16 cellular contexts compared by ENCODE assay signal in genomic region chr16:49542391-49542891, GRCh38.
DNase-seq lines count a peak whose midpoint lies in the region; ATAC-seq and TF ChIP-seq lines count a peak whose summit lies in the region.
"Had no signal": no experiment of that assay in that cellular context is flagged by ENCODE, and none has a peak within 500 bp of the region (broad histone marks: within the 10 kb centered on the region; RNA-seq: fewer than 3 reads in every experiment).

No MANE protein-coding gene starts in this region.

- ATAC-seq in psoas muscle = peak; percentile 88 to 94 (median 88)
- no peak for ATAC-seq in HG02798 (IDR thresholded peaks at IDR 0.05; ENCODE audit: poor library complexity, unreplicated experiment)
- ATAC-seq in upper lobe of left lung (ENCODE audit: low FRiP score in 2 of 2) = no peak

- no peaks in the 10 kb centered on the region for H3K9me3 Mint-ChIP-seq in brain

- POLR2A ChIA-PET in HEK293T (lab: Yijun Ruan, JAX) = no interaction called here

- WGBS in psoas muscle, 3 donors = 17 to 35% (median 26%) methylated on average over 8 to 9 of the region's 9 CpGs
- 69 to 81% methylated on average over 6 to 9 of the region's 9 CpGs for WGBS in upper lobe of left lung, 2 donors

- H3K27ac Mint-ChIP-seq in brain = peak overlapping the region in 3 of 5 experiments; percentile 49 to 90 (median 90)
- H3K27ac Mint-ChIP-seq: activated naive CD8-positive, alpha-beta T cell had no signal

- intact Hi-C loops in psoas muscle (cut with DNase I) = loop anchor here in 1 of 2 donors (5.0 kb wide), 1 partner anchor 35 kb away; no protein-coding TSS in a partner anchor

- H3K36me3 Mint-ChIP-seq in brain = no peaks in the 10 kb centered on the region
- H3K36me3 Mint-ChIP-seq: activated naive CD8-positive, alpha-beta T cell had no signal

- no peak overlapping the region for H3K4me3 Mint-ChIP-seq in brain
- H3K4me3 Mint-ChIP-seq: activated naive CD8-positive, alpha-beta T cell had no signal

- peak overlapping the region; percentile 70 for H3K27ac ChIP-seq in psoas muscle
- no peak overlapping the region for H3K27ac ChIP-seq in upper lobe of left lung
- H3K27ac ChIP-seq: left ventricle myocardium inferior had no signal

- no peak for TF ChIP-seq POLR2A in upper lobe of left lung (IDR thresholded peaks at IDR 0.05)

- peaks cover 42% of the 10 kb centered on the region for H3K4me1 ChIP-seq in psoas muscle
- H3K4me1 ChIP-seq in upper lobe of left lung = no peaks in the 10 kb centered on the region

- H3K27me3 Mint-ChIP-seq in brain = peaks cover 25% of the 10 kb centered on the region
- H3K27me3 Mint-ChIP-seq: activated naive CD8-positive, alpha-beta T cell had no signal

- H3K9me3 ChIP-seq in psoas muscle (no peaks in the 10 kb centered on the region), upper lobe of left lung (no peaks in the 10 kb centered on the region)
- H3K9me3 ChIP-seq: left ventricle myocardium inferior had no signal

- TF ChIP-seq CTCF in brain (conservative IDR thresholded peaks at IDR 0.05) (no peak), psoas muscle (IDR thresholded peaks at IDR 0.05) (no peak), upper lobe of left lung (IDR thresholded peaks at IDR 0.05) (no peak)

- peaks cover 93% of the 10 kb centered on the region for H3K4me1 Mint-ChIP-seq in brain

- no peaks in the 10 kb centered on the region for H3K36me3 ChIP-seq in psoas muscle (ENCODE audit: insufficient read depth in 1 of 2, low read depth in 1 of 2)
- H3K36me3 ChIP-seq in upper lobe of left lung = no peaks in the 10 kb centered on the region
- H3K36me3 ChIP-seq: left ventricle myocardium inferior had no signal

- H3K4me3 ChIP-seq in psoas muscle = peak overlapping the region; percentile 28
- no peak overlapping the region for H3K4me3 ChIP-seq in upper lobe of left lung
- H3K4me3 ChIP-seq: left ventricle myocardium inferior, skin epidermis had no signal

- H3K27me3 ChIP-seq in psoas muscle (ENCODE audit: insufficient read depth in 3 of 3, low read length in 2 of 3) = no peaks in the 10 kb centered on the region
- H3K27me3 ChIP-seq in upper lobe of left lung = no peaks in the 10 kb centered on the region

- DNase-seq in Daoy (ENCODE audit: low read depth) (peak; percentile 7), NCI-H1694 treated with DMSO at 0.1 percent for 48 hours (lab: John Stamatoyannopoulos, UW) (peak; percentile 5), psoas muscle (peak; percentile 74 to 93), NCI-H2107 (lab: John Stamatoyannopoulos, UW) (no peak), HEK293T (ENCODE audit: extremely low spot score) (no peak), upper lobe of left lung (no peak)
- DNase-seq: activated CD4-positive, CD25-positive, alpha-beta regulatory T cell; erythroblast; left ventricle myocardium inferior; NCI-H1436; SHP77; stimulated activated CD4-positive, alpha-beta T cell treated with anti-CD3 and anti-CD28 coated beads, Interleukin-4, amount 100 ng/mL, for 4 hours had no signal

- no peak for TF ChIP-seq EP300 in upper lobe of left lung (IDR thresholded peaks at IDR 0.05)

- CTCF ChIA-PET in HEK293T (lab: Yijun Ruan, JAX) = interaction anchor here (1.1 kb wide), 1 partner anchor 14 kb away, joined by 4 read pairs; no protein-coding TSS in a partner anchor

TF ChIP-seq in HEK293T, 16 proteins besides CTCF, POLR2A, EP300 and RAD21:
- TF ChIP-seq BHLHE40 (IDR thresholded peaks at IDR 0.05; ENCODE audit: borderline replicate concordance) (no peak), HDGF (IDR thresholded peaks at IDR 0.05; ENCODE audit: borderline replicate concordance) (no peak), TARDBP (IDR thresholded peaks at IDR 0.05) (no peak)

Comparison
In these comparisons a context has a peak if more than half of its experiments do, and no peak if none do; other contexts are left out.
1. DNase-seq: peak in Daoy (single experiment), NCI-H1694 treated with DMSO at 0.1 percent for 48 hours (single experiment) and psoas muscle (2 of 2); none in NCI-H2107 (single experiment), HEK293T (single experiment) and upper lobe of left lung (0 of 2).
2. ATAC-seq: peak in psoas muscle (4 of 4); none in HG02798 (single experiment) and upper lobe of left lung (0 of 2).